In genomic region chr22:48320048-48320655, GRCh38 we compare ENCODE assay signal across 26 cellular contexts.
"Had no signal": no experiment of that assay in that cellular context is flagged by ENCODE, and none has a peak within 500 bp of the region (broad histone marks: within the 10 kb centered on the region; RNA-seq: fewer than 3 reads in every experiment).

No MANE protein-coding gene starts in this region.

- H3K4me1 ChIP-seq: breast epithelium had no signal

- FAIRE-seq: K562 had no signal

- H3K36me3 ChIP-seq: breast epithelium, Peyer's patch had no signal

- H3K27me3 ChIP-seq: Peyer's patch had no signal

- DNase-seq: activated CD4-positive, alpha-beta T cell treated with anti-CD3 and anti-CD28 coated beads for 48 hours; activated CD4-positive, alpha-beta T cell treated with anti-CD3 and anti-CD28 coated beads, Interleukin-2, amount 50 U/mL, for 48 hours; activated CD4-positive, CD25-positive, alpha-beta regulatory T cell treated with anti-CD3 and anti-CD28 coated beads, Interleukin-2, amount 50 U/mL, for 72 hours; activated CD8-positive, alpha-beta memory T cell treated with anti-CD3 and anti-CD28 coated beads, Interleukin-2, amount 10 ng/mL, durations not matched to agents 7 days and 5 days; activated gamma-delta T cell treated with Interleukin-2 at 50 U/mL for 16 hours; activated naive CD4-positive, alpha-beta T cell treated with anti-CD3 and anti-CD28 coated beads, Interleukin-2, amount 10 ng/mL, durations not matched to agents 7 days and 5 days; activated naive CD8-positive, alpha-beta T cell treated with anti-CD3 and anti-CD28 coated beads for 36 hours; activated T-cell treated with anti-CD3 and anti-CD28 coated beads, Interleukin-2, amount 50 U/mL, for 24 hours; Karpas-422; MM.1S; NCI-H1105; NCI-H1436; NCI-H1694 treated with DMSO at 0.1 percent for 48 hours; NCI-H2029 treated with DMSO at 0.1 percent for 48 hours; NCI-H345; NCI-H510A treated with DMSO at 0.1 percent for 48 hours; NCI-H69; NK-92 treated with Interleukin-12 subunit alpha and Interleukin-12 subunit beta, amount 100 ng/mL, for 24 hours; OCI-M1; SHP77 treated with DMSO at 0.1 percent for 48 hours; T-helper 17 cell; T-helper 9 cell had no signal

- H3K4me3 ChIP-seq: breast epithelium, K562, Peyer's patch had no signal

- ATAC-seq: activated CD8-positive, alpha-beta memory T cell treated with anti-CD3 and anti-CD28 coated beads, Interleukin-2, amount 10 ng/mL, durations not matched to agents 7 days and 5 days; K562; T-helper 17 cell had no signal

- H3K27ac ChIP-seq: breast epithelium, Peyer's patch, RWPE1 had no signal
